8 cellular contexts compared by ENCODE assay signal in the genomic region with DNA sequence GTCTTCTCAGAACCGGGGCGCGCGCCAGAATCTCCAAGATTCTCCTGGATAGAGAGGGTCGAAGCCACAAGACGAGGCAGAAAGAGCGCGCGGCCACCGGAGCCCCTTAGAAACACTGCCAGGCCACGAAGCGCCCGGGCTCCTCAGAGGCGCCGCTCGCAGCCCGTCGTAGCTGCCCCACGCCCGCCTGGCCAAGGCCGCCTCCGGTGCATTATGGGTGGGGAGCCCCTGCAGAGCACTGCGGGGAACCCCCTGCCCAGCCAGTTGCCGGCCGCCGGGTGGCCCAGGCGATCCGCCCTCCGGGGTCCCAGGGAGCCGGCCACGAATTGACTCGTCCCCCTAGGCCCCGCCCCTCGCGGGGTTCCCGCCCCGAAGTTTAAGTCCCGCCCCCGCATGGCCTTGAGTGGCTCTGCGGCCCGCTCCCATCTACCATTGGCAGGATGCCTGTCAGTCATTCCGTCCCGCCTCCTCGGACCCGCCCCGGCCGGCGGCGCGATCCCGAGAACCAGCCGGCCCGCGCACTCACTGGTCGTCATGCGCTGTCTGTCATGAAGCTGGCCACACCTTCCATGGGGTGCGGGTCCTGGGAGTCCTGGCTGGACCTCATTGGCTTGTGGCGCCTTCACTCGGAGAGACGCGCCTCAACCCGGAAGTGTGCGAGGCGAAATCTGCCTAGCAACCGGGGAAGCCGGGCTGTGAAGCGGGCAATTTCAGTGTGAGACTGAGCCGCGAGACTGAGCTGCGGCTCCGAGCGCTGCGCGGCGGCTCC. TPM values are rescaled to one million over a fixed set of nuclear protein-coding genes. Genes with fewer than 3 reads are reported as not detected.
DNase-seq lines count a peak whose midpoint lies in the region; ATAC-seq and TF ChIP-seq lines count a peak whose summit lies in the region.

No MANE protein-coding gene starts in this region.

- peak overlapping the region; percentile 76 for H3K4me3 Mint-ChIP-seq in chondrocyte (ENCODE audit: unreplicated experiment)

- peaks cover 2% of the 10 kb centered on the region for H3K4me1 ChIP-seq in BE2C

- H3K9me3 ChIP-seq in BE2C, result 0 out of 2 replicates have a peak, but pooled peaks cover 4% of the 10 kb centered on the region

- peak; percentile 93 for ATAC-seq in HG03439 (IDR thresholded peaks at IDR 0.05; ENCODE audit: unreplicated experiment)

- no peaks in the 10 kb centered on the region for H3K27me3 Mint-ChIP-seq in chondrocyte (ENCODE audit: low read depth)

- H3K4me3 ChIP-seq in BE2C (ENCODE audit: low read depth, low read length) (peak overlapping the region; percentile 90), kidney epithelial cell (ENCODE audit: low read depth, low read length) (peak overlapping the region; percentile 71)

- H3K36me3 Mint-ChIP-seq in chondrocyte (ENCODE audit: low read depth), result no peaks in the 10 kb centered on the region

- no peaks in the 10 kb centered on the region for H3K27me3 ChIP-seq in BE2C
- no peaks in the 10 kb centered on the region for H3K27me3 ChIP-seq in kidney epithelial cell (ENCODE audit: control insufficient read depth, insufficient read depth, low read length)

- H3K4me1 Mint-ChIP-seq in chondrocyte (ENCODE audit: low read depth), result peaks cover 32% of the 10 kb centered on the region

- TF ChIP-seq CTCF in BE2C (IDR thresholded peaks at IDR 0.05; ENCODE audit: low read depth, low read length), result no peak
- TF ChIP-seq CTCF in chondrocyte (IDR thresholded peaks at IDR 0.05), result no peak
- no peak for TF ChIP-seq CTCF in kidney epithelial cell (IDR thresholded peaks at IDR 0.05; ENCODE audit: insufficient read depth, low read length, poor library complexity, severe bottlenecking)

- H3K36me3 ChIP-seq in BE2C (no peaks in the 10 kb centered on the region), kidney epithelial cell (ENCODE audit: control insufficient read depth, insufficient read depth, low read length) (no peaks in the 10 kb centered on the region)

- no peaks in the 10 kb centered on the region for H3K9me3 Mint-ChIP-seq in chondrocyte (ENCODE audit: low read depth)

- peak; percentile 99 for DNase-seq in BE2C
- DNase-seq in GM19238 (ENCODE audit: insufficient read length, low spot score), result peak; percentile 91
- peak; percentile 99 for DNase-seq in NCI-H510A (lab: John Stamatoyannopoulos, UW)
- DNase-seq in activated CD4-positive, alpha-beta T cell treated with anti-CD3 and anti-CD28 coated beads for 24 hours (ENCODE audit: low read depth in 2 of 2), result peak; percentile 99 to 100
- peak; percentile 100 for DNase-seq in chondrocyte (ENCODE audit: low spot score)
- peak; percentile 98 for DNase-seq in kidney epithelial cell (ENCODE audit: low read depth)
- DNase-seq in stimulated activated CD4-positive, alpha-beta T cell treated with anti-CD3 and anti-CD28 coated beads, Interleukin-15, amount 100 ng/mL, for 24 hours, result peak; percentile 100

- peak overlapping the region; percentile 93 for H3K27ac Mint-ChIP-seq in chondrocyte (ENCODE audit: unreplicated experiment)

RNA-seq across cellular contexts. Expression of gene GATAD2A, which starts 20.2 kb away (rescaled TPM):
- polyA plus RNA-seq in BE2C (2012; ENCODE audit: insufficient read depth, insufficient read length, low read depth), result 76.3 TPM
- total RNA-seq in chondrocyte (68.9 to 83.7 TPM (median 82.6 TPM) in 3 replicates), kidney epithelial cell (90.7 and 304 TPM in 2 replicates)

Comparison
In these comparisons a context has a peak if more than half of its experiments do, and no peak if none do; other contexts are left out.
1. Peak in every context shown above with its lines: DNase-seq, ATAC-seq and H3K4me3 ChIP-seq.